In genomic region chr3:41877741-41878140, GRCh38 we compare ENCODE assay signal across 1 cellular context.
A peak's percentile ranks its signal among the peaks of the same experiment; 100 is the strongest.
DNase-seq lines count a peak whose midpoint lies in the region.
"Not testable (repeated sequence)": the region's sequence is repeated elsewhere in the genome, so short reads cannot be mapped to it uniquely, and the experiment has no call there.

No MANE protein-coding gene starts in this region.

- not testable (repeated sequence) for H3K9ac ChIP-seq in Karpas-422 (ENCODE audit: low read length)

- H4K20me1 ChIP-seq in Karpas-422 (ENCODE audit: insufficient read depth, low read depth, low read length) = not testable (repeated sequence)

- H2AFZ ChIP-seq in Karpas-422 (ENCODE audit: low read length) = not testable (repeated sequence)

- DNase-seq in Karpas-422 = peak; percentile 4

- H3K27me3 ChIP-seq in Karpas-422 (ENCODE audit: low read length) = not testable (repeated sequence)

- not testable (repeated sequence) for H3K36me3 ChIP-seq in Karpas-422 (ENCODE audit: insufficient read depth, low read length)

- H3K9me2 ChIP-seq in Karpas-422 (replicated peaks; ENCODE audit: insufficient read depth, low read length) = not testable (repeated sequence)

- H3K4me2 ChIP-seq in Karpas-422 (ENCODE audit: low read depth, low read length, poor library complexity, severe bottlenecking) = not testable (repeated sequence)

- not testable (repeated sequence) for H3K79me2 ChIP-seq in Karpas-422 (ENCODE audit: low read length)

- not testable (repeated sequence) for H3K9me3 ChIP-seq in Karpas-422 (ENCODE audit: low read length)

- H3K4me1 ChIP-seq in Karpas-422 (ENCODE audit: low read length) = not testable (repeated sequence)

- H3K27ac ChIP-seq in Karpas-422 (ENCODE audit: low read length) = not testable (repeated sequence)

- not testable (repeated sequence) for H3K4me3 ChIP-seq in Karpas-422 (ENCODE audit: low read length)
